Comparison of ENCODE assay signal across 16 cellular contexts in the genomic region with DNA sequence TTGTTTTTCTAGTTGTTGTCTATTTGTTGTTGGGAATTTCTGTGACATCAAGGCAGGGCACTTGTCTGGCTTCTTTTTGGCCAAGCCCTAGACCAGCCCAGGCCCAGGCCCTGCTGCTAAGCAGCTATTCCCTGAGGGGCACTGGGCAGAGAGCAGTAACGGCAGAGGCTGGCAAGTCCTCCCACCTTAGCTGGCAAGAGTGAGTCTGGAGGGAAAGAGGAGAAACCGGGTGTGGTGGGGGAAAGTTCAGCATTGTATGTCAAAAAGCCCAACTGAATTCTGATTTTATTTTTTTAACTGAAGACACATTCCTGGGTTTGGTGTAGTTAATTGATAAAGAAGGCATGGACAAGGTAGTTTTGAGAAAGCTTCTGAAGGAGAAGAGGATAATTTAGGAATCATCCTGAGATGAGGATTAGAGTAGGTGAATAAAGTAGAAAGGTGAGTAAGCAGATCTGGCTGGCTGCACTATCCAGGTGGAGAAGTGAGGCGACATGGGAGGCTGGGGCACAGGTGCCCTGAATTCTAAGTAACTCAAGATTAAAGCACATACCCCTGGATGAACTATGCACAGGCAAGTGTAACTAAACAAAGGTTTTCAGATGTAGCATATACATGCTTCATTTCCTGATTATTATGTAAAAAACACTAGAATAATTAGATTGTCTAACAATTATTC. TPM values are rescaled to one million over a fixed set of nuclear protein-coding genes. Genes with fewer than 3 reads are reported as not detected.
DNase-seq lines count a peak whose midpoint lies in the region; ATAC-seq and TF ChIP-seq lines count a peak whose summit lies in the region.
"Had no signal": no experiment of that assay in that cellular context is flagged by ENCODE, and none has a peak within 500 bp of the region (broad histone marks: within the 10 kb centered on the region; RNA-seq: fewer than 3 reads in every experiment).

No MANE protein-coding gene starts in this region.

- no peak for TF ChIP-seq POLR2A in breast epithelium (IDR thresholded peaks at IDR 0.05)

- H3K4me1 ChIP-seq in iPS-20b (ENCODE audit: insufficient read depth, low read length) (peaks cover 10% of the 10 kb centered on the region; the same call in 1 of the 2 replicates), breast epithelium (no peaks in the 10 kb centered on the region)

- H3K27me3 ChIP-seq in iPS-20b (ENCODE audit: insufficient read depth, low read length) (no peaks in the 10 kb centered on the region), breast epithelium (no peaks in the 10 kb centered on the region)

- H3K9ac ChIP-seq in iPS-20b (ENCODE audit: low read depth, low read length): no peak overlapping the region

- H3K4me3 Mint-ChIP-seq in activated naive CD8-positive, alpha-beta T cell: no peak overlapping the region
- H3K4me3 Mint-ChIP-seq in activated naive CD8-positive, alpha-beta T cell treated with anti-CD3 and anti-CD28 coated beads, Interleukin-2, amount 50 U/mL, for 24 hours: no peak overlapping the region
- H3K4me3 Mint-ChIP-seq in activated T-helper 17 cell treated with anti-CD3 and anti-CD28 coated beads, Interleukin-2, amount 50 U/mL, for 72 hours: no peak overlapping the region
- H3K4me3 Mint-ChIP-seq: CD4-positive, alpha-beta T cell had no signal

- H3K36me3 ChIP-seq in iPS-20b (ENCODE audit: insufficient read depth, low read depth, low read length): peaks cover 34% of the 10 kb centered on the region
- H3K36me3 ChIP-seq in breast epithelium: peaks cover 8% of the 10 kb centered on the region
- H3K36me3 ChIP-seq: HAP-1 had no signal

- no peak for TF ChIP-seq CTCF in breast epithelium (IDR thresholded peaks at IDR 0.05)

- no peak for DNase-seq in activated naive CD8-positive, alpha-beta T cell treated with anti-CD3 and anti-CD28 coated beads, Interleukin-2, amount 50 U/mL, for 24 hours
- DNase-seq in breast epithelium (ENCODE audit: low spot score in 2 of 2) (no peak), left lobe of liver (ENCODE audit: low spot score) (no peak), D341Med (ENCODE audit: low spot score) (no peak)
- DNase-seq: CD4-positive, alpha-beta T cell; IMR-90; Kasumi-1; NCI-H1105; NCI-H1694; NCI-H510A treated with DMSO at 0.1 percent for 48 hours; NCI-H82 had no signal

- H3K27ac ChIP-seq in iPS-20b (ENCODE audit: low read length): peak overlapping the region; percentile 28
- no peak overlapping the region for H3K27ac ChIP-seq in breast epithelium

- peaks cover 18% of the 10 kb centered on the region for H3K36me3 Mint-ChIP-seq in activated naive CD8-positive, alpha-beta T cell
- peaks cover 36% of the 10 kb centered on the region for H3K36me3 Mint-ChIP-seq in activated naive CD8-positive, alpha-beta T cell treated with anti-CD3 and anti-CD28 coated beads, Interleukin-2, amount 50 U/mL, for 24 hours (ENCODE audit: low read depth)
- H3K36me3 Mint-ChIP-seq in activated T-helper 17 cell treated with anti-CD3 and anti-CD28 coated beads, Interleukin-2, amount 50 U/mL, for 72 hours (ENCODE audit: low read depth): peaks cover 94% of the 10 kb centered on the region

- H3K27ac Mint-ChIP-seq in activated naive CD8-positive, alpha-beta T cell: peak overlapping the region; percentile 42
- no peak overlapping the region for H3K27ac Mint-ChIP-seq in activated naive CD8-positive, alpha-beta T cell treated with anti-CD3 and anti-CD28 coated beads, Interleukin-2, amount 50 U/mL, for 24 hours
- H3K27ac Mint-ChIP-seq in activated T-helper 17 cell treated with anti-CD3 and anti-CD28 coated beads, Interleukin-2, amount 50 U/mL, for 72 hours: peak overlapping the region; percentile 1
- H3K27ac Mint-ChIP-seq: CD4-positive, alpha-beta T cell had no signal

- H3K9me3 ChIP-seq in iPS-20b (ENCODE audit: insufficient read depth, low read depth, low read length): no peaks in the 10 kb centered on the region
- no peaks in the 10 kb centered on the region for H3K9me3 ChIP-seq in breast epithelium
- H3K9me3 ChIP-seq: HAP-1 had no signal

- H3K4me1 Mint-ChIP-seq in activated naive CD8-positive, alpha-beta T cell (ENCODE audit: low read depth): no peaks in the 10 kb centered on the region
- H3K4me1 Mint-ChIP-seq in activated naive CD8-positive, alpha-beta T cell treated with anti-CD3 and anti-CD28 coated beads, Interleukin-2, amount 50 U/mL, for 24 hours: no peaks in the 10 kb centered on the region
- H3K4me1 Mint-ChIP-seq in activated T-helper 17 cell treated with anti-CD3 and anti-CD28 coated beads, Interleukin-2, amount 50 U/mL, for 72 hours: no peaks in the 10 kb centered on the region

- H3K4me3 ChIP-seq in iPS-20b (ENCODE audit: low read length) (no peak overlapping the region), breast epithelium (no peak overlapping the region)
- H3K4me3 ChIP-seq: HAP-1 had no signal

- intact Hi-C loops in breast epithelium (cut with DNase I; ENCODE audit: low total_unique reads): no loop called here

- H3K27me3 Mint-ChIP-seq in activated naive CD8-positive, alpha-beta T cell: no peaks in the 10 kb centered on the region
- no peaks in the 10 kb centered on the region for H3K27me3 Mint-ChIP-seq in activated naive CD8-positive, alpha-beta T cell treated with anti-CD3 and anti-CD28 coated beads, Interleukin-2, amount 50 U/mL, for 24 hours
- H3K27me3 Mint-ChIP-seq in activated T-helper 17 cell treated with anti-CD3 and anti-CD28 coated beads, Interleukin-2, amount 50 U/mL, for 72 hours: no peaks in the 10 kb centered on the region
- H3K27me3 Mint-ChIP-seq: CD4-positive, alpha-beta T cell had no signal

- no peak for ATAC-seq in activated naive CD8-positive, alpha-beta T cell treated with anti-CD3 and anti-CD28 coated beads, Interleukin-2, amount 50 U/mL, for 24 hours
- no peak for ATAC-seq in activated T-helper 17 cell treated with anti-CD3 and anti-CD28 coated beads, Interleukin-2, amount 50 U/mL, for 72 hours (replicated peaks)
- no peak for ATAC-seq in left lobe of liver
- ATAC-seq: Panc1 had no signal

- no peaks in the 10 kb centered on the region for H3K9me3 Mint-ChIP-seq in activated naive CD8-positive, alpha-beta T cell (ENCODE audit: low read depth)
- H3K9me3 Mint-ChIP-seq in activated naive CD8-positive, alpha-beta T cell treated with anti-CD3 and anti-CD28 coated beads, Interleukin-2, amount 50 U/mL, for 24 hours: no peaks in the 10 kb centered on the region
- H3K9me3 Mint-ChIP-seq in activated T-helper 17 cell treated with anti-CD3 and anti-CD28 coated beads, Interleukin-2, amount 50 U/mL, for 72 hours: no peaks in the 10 kb centered on the region
- H3K9me3 Mint-ChIP-seq: CD4-positive, alpha-beta T cell had no signal

RNA-seq across cellular contexts. Expression of a gene that starts 57.4 kb away (rescaled TPM):
- total RNA-seq in activated T-helper 17 cell treated with anti-CD3 and anti-CD28 coated beads, Interleukin-2, amount 50 U/mL, for 72 hours: 10 to 100 TPM; 27.4 to 31.0 TPM
- total RNA-seq in breast epithelium (10 to 100 TPM; 39.7 to 52.5 (median 43.0) TPM), left lobe of liver (39.6 TPM)
